In genomic region chr14:34498684-34499412, GRCh38 we compare ENCODE assay signal across 9 cellular contexts. TPM values are rescaled to one million over a fixed set of nuclear protein-coding genes. Genes with fewer than 3 reads are reported as not detected.
DNase-seq lines count a peak whose midpoint lies in the region; ATAC-seq and TF ChIP-seq lines count a peak whose summit lies in the region.
"Had no signal": no experiment of that assay in that cellular context is flagged by ENCODE, and none has a peak within 500 bp of the region (broad histone marks: within the 10 kb centered on the region; RNA-seq: fewer than 3 reads in every experiment).

No MANE protein-coding gene starts in this region.

- H3K4me1 ChIP-seq in heart right ventricle (peaks cover 0 to 23% (median 7%) of the 10 kb centered on the region in 9 donors), right atrium auricular region (peaks cover 0 to 7% of the 10 kb centered on the region in 2 donors)

- H3K27me3 ChIP-seq in heart right ventricle (no peaks in the 10 kb centered on the region), right atrium auricular region (no peaks in the 10 kb centered on the region)

- 91 to 93% methylated on average over 6 of the region's 6 CpGs for WGBS in heart right ventricle, 2 donors

- intact Hi-C loops in heart right ventricle (cut with DNase I): loop anchor here in 6 of 10 donors (5.0 to 10.0 kb wide), 3 partner anchors 134 to 167 kb away; no protein-coding TSS in a partner anchor

- ATAC-seq in heart right ventricle (no peak), GM21447 (IDR thresholded peaks at IDR 0.05; ENCODE audit: unreplicated experiment) (no peak)

- H3K27ac ChIP-seq in heart right ventricle (no peak overlapping the region), right atrium auricular region (no peak overlapping the region)

- DNase-seq in heart right ventricle: no peak
- DNase-seq in right atrium auricular region (ENCODE audit: low spot score): no peak
- DNase-seq in NCI-H1694 treated with DMSO at 0.1 percent for 48 hours (lab: John Stamatoyannopoulos, UW): peak; percentile 48
- peak; percentile 36 for DNase-seq in amniotic epithelial cell (ENCODE audit: low read depth)
- DNase-seq in myocyte (ENCODE audit: low read depth): peak; percentile 10
- DNase-seq in OCI-M2 (lab: John Stamatoyannopoulos, UW; ENCODE audit: unreplicated experiment): no peak
- no peak for DNase-seq in NCI-H1930 (lab: John Stamatoyannopoulos, UW)

- no peaks in the 10 kb centered on the region for H3K36me3 ChIP-seq in heart right ventricle
- no peaks in the 10 kb centered on the region for H3K36me3 ChIP-seq in right atrium auricular region

- TF ChIP-seq CTCF in heart right ventricle (IDR thresholded peaks at IDR 0.05) (peak; percentile 16 to 53 (median 43)), right atrium auricular region (IDR thresholded peaks at IDR 0.05) (peak in 1 of 2 donors; percentile 54)

- no peaks in the 10 kb centered on the region for H3K9me3 ChIP-seq in heart right ventricle
- H3K9me3 ChIP-seq in right atrium auricular region: no peaks in the 10 kb centered on the region

- H3K4me3 ChIP-seq in heart right ventricle: no peak overlapping the region
- no peak overlapping the region for H3K4me3 ChIP-seq in right atrium auricular region
- H3K4me3 ChIP-seq: skin epidermis had no signal

RNA-seq across cellular contexts. Expression of gene SPTSSA, which starts 36.8 kb away (rescaled TPM):
- 10 to 100 TPM in 9 of 10 donors, 1 to 10 TPM in 1; 9.7 to 21.3 (median 11.5) TPM for total RNA-seq in heart right ventricle
- 10 to 100 TPM; 24.4 to 30.7 TPM for polyA plus RNA-seq in heart right ventricle
- 10 to 100 TPM in 1 of 2 donors, 1 to 10 TPM in 1; 9.4 to 10.8 TPM for total RNA-seq in right atrium auricular region
- total RNA-seq in myocyte: 9.5 and 12.6 TPM in 2 replicates
- polyA plus RNA-seq in myocyte (2012): 16.7 TPM

RNA-seq across cellular contexts. Expression of gene EAPP, which starts 40.7 kb away (rescaled TPM):
- total RNA-seq in heart right ventricle: 10 to 100 TPM; 16.4 to 24.5 (median 20.1) TPM
- polyA plus RNA-seq in heart right ventricle: 10 to 100 TPM; 18.8 to 20.1 TPM
- total RNA-seq in right atrium auricular region: 10 to 100 TPM; 17.9 to 22.7 TPM
- 37.1 and 37.8 TPM in 2 replicates for total RNA-seq in myocyte
- 27.9 TPM for polyA plus RNA-seq in myocyte (2012)

Comparison
In these comparisons a context has a peak if more than half of its experiments do, and no peak if none do; other contexts are left out.
1. DNase-seq: peak in NCI-H1694 treated with DMSO at 0.1 percent for 48 hours (single experiment), amniotic epithelial cell (single experiment) and myocyte (single experiment); none in heart right ventricle (0 of 2), right atrium auricular region (single experiment), OCI-M2 (single experiment) and NCI-H1930 (0 of 2).